1 cellular context compared by ENCODE assay signal in the genomic region with DNA sequence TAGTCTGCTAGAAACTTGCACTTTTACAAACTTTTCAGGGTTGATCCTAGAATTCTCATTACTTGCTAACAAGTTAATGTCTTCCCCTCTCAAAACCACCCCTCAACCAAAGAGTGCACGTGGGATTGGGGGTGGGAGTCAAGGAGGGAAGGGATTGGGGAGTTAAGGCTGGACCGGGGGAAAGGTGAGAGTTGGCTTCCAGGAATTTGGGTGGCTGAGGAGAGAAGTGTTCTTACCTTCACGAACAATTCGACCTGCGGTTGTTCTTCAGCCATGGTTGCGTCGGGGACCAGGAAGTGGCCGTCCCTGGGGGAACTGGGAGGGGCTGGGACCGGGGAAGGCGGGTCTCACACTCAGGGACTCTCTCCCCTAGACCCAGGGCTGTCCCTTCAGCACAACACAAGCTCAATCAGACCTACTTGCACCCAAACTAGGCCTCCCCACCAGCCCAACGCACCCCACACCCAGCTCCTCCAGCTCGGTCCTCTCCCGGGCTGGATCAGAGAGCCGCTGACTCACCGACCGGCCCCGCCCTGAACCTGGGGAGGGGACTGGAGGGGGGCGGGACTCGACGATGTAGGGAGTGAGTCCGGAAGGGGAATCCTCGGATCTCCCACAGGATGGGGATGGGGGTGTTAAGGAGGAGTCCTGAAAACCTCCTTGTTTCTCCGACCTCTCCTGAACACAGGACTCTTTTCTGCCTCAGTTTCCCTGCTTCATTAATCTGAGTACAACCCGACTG.
TF ChIP-seq lines count a peak whose summit lies in the region.

Gene CLIC1 (minus strand): TSS at position 505 of the 742 bp plus-strand sequence. CDS start 230 bp downstream, at position 275.

TF ChIP-seq in IMR-90, 13 proteins besides CTCF, POLR2A, EP300 and RAD21:
- TF ChIP-seq RCOR1 (IDR thresholded peaks at IDR 0.05; ENCODE audit: insufficient replicate concordance, low read length): no peak
- TF ChIP-seq SMC3 (IDR thresholded peaks at IDR 0.05; ENCODE audit: low read depth, low read length): no peak
- no peak for TF ChIP-seq CHD1 (IDR thresholded peaks at IDR 0.05; ENCODE audit: low read depth, low read length)
- TF ChIP-seq ELK1 (IDR thresholded peaks at IDR 0.05; ENCODE audit: borderline replicate concordance, low read depth, low read length): no peak
- TF ChIP-seq NFE2L2 (IDR thresholded peaks at IDR 0.05; ENCODE audit: low read depth, low read length): no peak
- TF ChIP-seq MXI1 (IDR thresholded peaks at IDR 0.05; ENCODE audit: borderline replicate concordance, low read depth, low read length): no peak; the same call in 1 of the 2 replicates
- TF ChIP-seq RFX5 (IDR thresholded peaks at IDR 0.05; ENCODE audit: low read depth, low read length): no peak
- peak; percentile 44; the same call in 1 of the 2 replicates for TF ChIP-seq FOS (IDR thresholded peaks at IDR 0.05; ENCODE audit: low read depth, low read length)
- no peak for TF ChIP-seq CEBPB (IDR thresholded peaks at IDR 0.05; ENCODE audit: low read depth, low read length)
- peak; percentile 90; the same call in 1 of the 2 replicates for TF ChIP-seq MAZ (IDR thresholded peaks at IDR 0.05; ENCODE audit: borderline replicate concordance, low read depth, low read length)
